8 cellular contexts compared by ENCODE assay signal in the genomic region with DNA sequence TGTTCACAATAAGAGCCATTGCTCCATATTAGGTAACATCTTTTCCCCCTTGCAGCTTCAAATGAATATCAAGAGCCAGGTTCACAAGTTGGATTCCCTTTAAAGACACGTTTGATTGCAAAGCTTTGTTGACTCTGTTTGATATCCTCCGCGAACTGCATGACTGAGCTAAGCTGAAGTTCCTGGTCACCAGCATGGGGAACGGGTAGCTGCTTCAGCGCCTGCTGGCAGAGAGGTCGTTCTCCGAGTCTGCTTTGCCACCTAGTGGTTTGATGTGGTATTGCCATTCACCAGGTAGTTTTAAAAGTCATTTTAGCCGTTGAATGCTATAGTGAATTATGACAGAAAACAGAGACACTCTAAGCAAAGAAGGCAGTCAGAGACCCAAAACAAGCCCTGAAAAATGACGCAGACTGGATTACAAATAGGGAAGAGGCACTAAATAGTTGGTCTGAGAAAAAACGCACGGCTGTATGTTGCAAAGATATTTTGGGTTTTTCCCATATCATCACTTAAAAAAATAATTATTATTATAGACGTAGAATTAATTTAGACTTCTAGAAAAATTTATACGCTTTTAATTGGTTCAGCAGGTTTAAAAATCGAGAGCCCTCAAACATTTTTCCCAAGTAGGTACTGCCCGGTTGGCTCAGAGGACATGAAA.
DNase-seq lines count a peak whose midpoint lies in the region; ATAC-seq and TF ChIP-seq lines count a peak whose summit lies in the region.

No MANE protein-coding gene starts in this region.

- peak; percentile 86 for TF ChIP-seq CTCF in GM12875 (IDR thresholded peaks at IDR 0.05; ENCODE audit: borderline replicate concordance, insufficient read depth, low read depth, low read length)
- TF ChIP-seq CTCF in right atrium auricular region (IDR thresholded peaks at IDR 0.05), result peak; percentile 89 to 97
- TF ChIP-seq CTCF in retinal pigment epithelial cell (conservative IDR thresholded peaks at IDR 0.05; ENCODE audit: low read depth, low read length), result peak; percentile 94

- H3K4me3 ChIP-seq in GM12875 (ENCODE audit: low read depth, low read length) (no peak overlapping the region), right atrium auricular region (no peak overlapping the region), retinal pigment epithelial cell (ENCODE audit: low read length) (no peak overlapping the region)

- no peaks in the 10 kb centered on the region for H3K36me3 ChIP-seq in right atrium auricular region

- no peak overlapping the region for H3K27ac ChIP-seq in right atrium auricular region

- H3K9me3 ChIP-seq in right atrium auricular region, result no peaks in the 10 kb centered on the region

- ATAC-seq in HG02759 (IDR thresholded peaks at IDR 0.05; ENCODE audit: unreplicated experiment), result peak; percentile 94

- no peaks in the 10 kb centered on the region for H3K4me1 ChIP-seq in right atrium auricular region

- H3K27me3 ChIP-seq in right atrium auricular region, result no peaks in the 10 kb centered on the region

- peak; percentile 31 for DNase-seq in NCI-H1105 (lab: John Stamatoyannopoulos, UW)
- DNase-seq in T follicular helper cell (ENCODE audit: low read depth), result peak; percentile 54
- DNase-seq in amniotic stem cell (lab: John Stamatoyannopoulos, UW), result peak; percentile 62
- peak; percentile 81 for DNase-seq in right atrium auricular region (ENCODE audit: low spot score)
- peak; percentile 59 for DNase-seq in retinal pigment epithelial cell (ENCODE audit: low read depth)
- DNase-seq in NCI-H226, result no peak
